ENCODE assay signal across 1 cellular context in genomic region chr12:46958599-46959290, GRCh38.
TF ChIP-seq lines count a peak whose summit lies in the region.

No MANE protein-coding gene starts in this region.

TF ChIP-seq in HepG2, 621 proteins besides CTCF, POLR2A, EP300 and RAD21 (continued from another document):
- TF ChIP-seq NCOR1 (IDR thresholded peaks at IDR 0.05; ENCODE audit: borderline replicate concordance, low read length) (peak; percentile 72; the same call in 1 of the 2 replicates), ZNF883 (CRISPR knock-in tag; IDR thresholded peaks at IDR 0.05; ENCODE audit: not compliant biosample characterization) (no peak), FOXA3 (CRISPR knock-in tag; IDR thresholded peaks at IDR 0.05) (0 out of 2 replicates have a peak, but pooled peaks have one; percentile 24), ZGPAT (CRISPR knock-in tag; IDR thresholded peaks at IDR 0.05) (0 out of 2 replicates have a peak, but pooled peaks have one; percentile 24), HNF4G (IDR thresholded peaks at IDR 0.05; ENCODE audit: borderline replicate concordance, low read depth, low read length) (peak; percentile 65), HNF4G (CRISPR knock-in tag; IDR thresholded peaks at IDR 0.05; ENCODE audit: borderline replicate concordance, low read depth) (no peak), HNRNPUL1 (IDR thresholded peaks at IDR 0.05; ENCODE audit: low read depth, low read length) (peak; percentile 85; the same call in 1 of the 2 replicates), ARID3A (IDR thresholded peaks at IDR 0.05; ENCODE audit: low read depth, low read length) (0 out of 2 replicates have a peak, but pooled peaks have one; percentile 18), ZNF570 (CRISPR knock-in tag; IDR thresholded peaks at IDR 0.05; ENCODE audit: borderline replicate concordance) (no peak), NR2F6 (IDR thresholded peaks at IDR 0.05) (peak; percentile 27; the same call in 1 of the 2 replicates), NR2F6 (CRISPR knock-in tag; IDR thresholded peaks at IDR 0.05) (no peak), HNF4A (CRISPR knock-in tag; IDR thresholded peaks at IDR 0.05) (peak; percentile 44; the same call in 1 of the 2 replicates), HNF1A (IDR thresholded peaks at IDR 0.05; ENCODE audit: low read depth) (peak; percentile 87), HNF1A (CRISPR knock-in tag; IDR thresholded peaks at IDR 0.05; ENCODE audit: borderline replicate concordance) (peak; percentile 87; the same call in 1 of the 2 replicates), NR2F1 (CRISPR knock-in tag; IDR thresholded peaks at IDR 0.05) (peak in 1 of 2 experiments; percentile 14; a peak in 1 of 4 replicates)
